In the genomic region with DNA sequence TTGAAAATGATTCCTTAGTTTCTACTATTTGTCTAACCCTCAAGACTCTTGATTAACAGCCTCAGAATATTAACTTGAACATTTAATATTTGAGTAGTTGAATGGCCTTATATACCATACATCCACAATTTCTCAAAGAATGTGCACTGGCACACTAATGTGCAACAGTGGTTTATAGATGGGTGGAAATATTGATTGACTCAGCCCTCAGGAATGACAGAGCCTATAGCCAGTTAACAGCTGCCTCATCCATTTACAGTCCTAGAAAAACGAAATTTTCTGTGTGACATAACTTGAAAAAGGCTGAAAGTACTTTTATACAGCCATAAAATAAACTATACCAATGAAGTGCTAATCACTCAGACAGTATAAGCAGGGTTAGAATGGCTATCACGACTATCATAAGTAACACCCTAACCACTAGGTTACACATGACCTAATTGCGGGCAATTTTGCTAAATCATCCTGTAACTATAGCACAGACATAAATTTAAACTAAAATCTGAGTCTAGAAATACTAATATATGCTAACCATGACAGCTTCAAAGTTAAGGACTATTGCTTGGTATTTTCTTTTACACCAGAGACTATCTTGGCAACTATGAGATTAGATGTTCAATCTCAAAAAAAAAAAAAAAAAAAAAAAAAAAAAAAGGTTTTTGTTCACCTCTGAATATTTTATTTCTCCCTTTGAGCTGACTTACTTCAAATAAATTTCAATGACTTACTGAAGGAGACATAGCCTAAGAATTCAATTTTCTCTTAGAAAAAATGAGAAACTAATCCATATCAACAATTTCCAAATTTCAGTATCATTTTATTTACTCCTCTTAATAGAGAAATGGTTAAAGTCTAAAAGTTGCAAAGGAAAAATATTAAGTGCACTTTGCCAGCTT, we compare ENCODE assay signal across 9 cellular contexts. TPM values are rescaled to one million over a fixed set of nuclear protein-coding genes. Genes with fewer than 3 reads are reported as not detected.
DNase-seq lines count a peak whose midpoint lies in the region; ATAC-seq, FAIRE-seq and TF ChIP-seq lines count a peak whose summit lies in the region.
"Had no signal": no experiment of that assay in that cellular context is flagged by ENCODE, and none has a peak within 500 bp of the region (broad histone marks: within the 10 kb centered on the region; RNA-seq: fewer than 3 reads in every experiment).

No MANE protein-coding gene starts in this region.

- CTCF ChIA-PET in K562 (lab: Yijun Ruan, JAX; ENCODE audit: low intra/inter-chr PET ratio), result no interaction called here

- POLR2A ChIA-PET in K562 (lab: Yijun Ruan, JAX), result interaction anchor here (1.1 to 1.4 kb wide), 2 partner anchors 10 to 13 kb away, joined by 3 to 4 read pairs; a partner anchor contains a TSS

- H3K9me3 ChIP-seq in MG63 (no peaks in the 10 kb centered on the region), K562 (replicated peaks; ENCODE audit: control insufficient read depth, insufficient read depth, low read depth, low read length) (no peaks in the 10 kb centered on the region), mucosa of descending colon (no peaks in the 10 kb centered on the region)

- H4K20me1 ChIP-seq in K562 (replicated peaks; ENCODE audit: control insufficient read depth, insufficient read depth, low read length), result no peaks in the 10 kb centered on the region

- DNase-seq in GM03348 (ENCODE audit: low spot score) (peak; percentile 39), MG63 (peak; percentile 18), K562 (ENCODE audit: extremely low read depth in 1 of 4, low spot score in 3 of 4) (peak in 2 of 4 experiments; percentile 9 to 17), mucosa of descending colon (no peak), UCSD-AML1 (lab: John Stamatoyannopoulos, UW; ENCODE audit: unreplicated experiment) (no peak), hepatic stellate cell (ENCODE audit: low spot score) (no peak)
- DNase-seq: naive thymus-derived CD8-positive, alpha-beta T cell had no signal

- H3K4me3 ChIP-seq in MG63 (no peak overlapping the region), K562 (no peak overlapping the region), mucosa of descending colon (no peak overlapping the region)

- H2AFZ ChIP-seq in K562 (ENCODE audit: low read depth, low read length), result 0 out of 2 replicates have a peak overlapping the region, but pooled peaks have one; percentile 34

- no peak overlapping the region for H3K27ac ChIP-seq in K562 (ENCODE audit: extremely low read depth, low read depth, low read length)

- no peak for TF ChIP-seq POLR2A in K562 (conservative IDR thresholded peaks at IDR 0.05)

- H3K36me3 ChIP-seq in MG63 (peaks cover 8% of the 10 kb centered on the region), K562 (ENCODE audit: control insufficient read depth, insufficient read depth, low read length) (peaks cover 16% of the 10 kb centered on the region), mucosa of descending colon (ENCODE audit: low read depth) (no peaks in the 10 kb centered on the region)

- H3K9ac ChIP-seq in K562 (ENCODE audit: insufficient read depth in 1 of 2, low read depth in 2 of 2, low read length in 2 of 2), result no peak overlapping the region

- in situ Hi-C loops in K562 (cut with MboI), result no loop called here

- H3K27me3 ChIP-seq in MG63 (no peaks in the 10 kb centered on the region), K562 (ENCODE audit: control insufficient read depth in 2 of 2, insufficient read depth in 2 of 2, low read length in 2 of 2) (no peaks in the 10 kb centered on the region)

- no TSS peak for BruUV-seq in K562 (replicated peaks; lab: Mats Ljungman, UMichigan)

- no peaks in the 10 kb centered on the region for H3K9me1 ChIP-seq in K562 (ENCODE audit: control insufficient read depth, insufficient read depth, low read length)

- H3K4me1 ChIP-seq in K562 (replicated peaks in 1 of 2; ENCODE audit: control insufficient read depth in 2 of 2, insufficient read depth in 2 of 2, low read length in 2 of 2) (no peaks in the 10 kb centered on the region; a peak in 1 of 5 replicates), mucosa of descending colon (ENCODE audit: low read depth) (peaks cover 11% of the 10 kb centered on the region)

- peaks cover 16% of the 10 kb centered on the region for H3K79me2 ChIP-seq in K562 (ENCODE audit: control insufficient read depth, insufficient read depth, low read length)

- ATAC-seq in K562 (peak; percentile 81), mucosa of descending colon (peak; percentile 78), HG03039 (IDR thresholded peaks at IDR 0.05; ENCODE audit: unreplicated experiment) (no peak), HG02642 (IDR thresholded peaks at IDR 0.05; ENCODE audit: poor library complexity, unreplicated experiment) (no peak)
- ATAC-seq: naive thymus-derived CD8-positive, alpha-beta T cell had no signal

- TF ChIP-seq CTCF in K562 (IDR thresholded peaks at IDR 0.05 in 2 of 3, conservative IDR thresholded peaks at IDR 0.05 in 1 of 3; ENCODE audit: insufficient read depth in 2 of 3, low read depth in 1 of 3, low read length in 3 of 3) (no peak), mucosa of descending colon (IDR thresholded peaks at IDR 0.05) (no peak)

- no peak for TF ChIP-seq EP300 in K562 (IDR thresholded peaks at IDR 0.05; ENCODE audit: low read length)

- H3K4me2 ChIP-seq in K562 (ENCODE audit: insufficient read depth, low read length), result no peak overlapping the region

- intact Hi-C loops in K562 (cut with micrococcal nuclease), result no loop called here
- intact Hi-C loops in mucosa of descending colon (cut with DNase I, micrococcal nuclease), result no loop called here

- TF ChIP-seq RAD21 in K562 (CRISPR knock-in tag; conservative IDR thresholded peaks at IDR 0.05 in 1 of 2, IDR thresholded peaks at IDR 0.05 in 1 of 2), result no peak

- FAIRE-seq in K562 (lab: Jason Lieb, UNC), result no peak

- WGBS in K562 (ENCODE audit: insufficient coverage, low coverage, missing lambda C conversion rate), result 6% methylated on average over 3 of the region's 3 CpGs

TF ChIP-seq in K562, 482 proteins besides CTCF, POLR2A, EP300 and RAD21 (continues in another document):
- TF ChIP-seq MAFK (IDR thresholded peaks at IDR 0.05; ENCODE audit: low read length) (peak; percentile 27; the same call in 1 of the 2 replicates), ZNF354B (CRISPR knock-in tag; IDR thresholded peaks at IDR 0.05) (no peak), MEIS2 (IDR thresholded peaks at IDR 0.05; ENCODE audit: partially characterized antibody) (peak; percentile 33), RNF2 (IDR thresholded peaks at IDR 0.05) (no peak), RFX5 (IDR thresholded peaks at IDR 0.05; ENCODE audit: low read depth, low read length) (0 out of 2 replicates have a peak, but pooled peaks have one; percentile 13), ZNF316 (IDR thresholded peaks at IDR 0.05) (peak; percentile 39), BACH1 (tag; IDR thresholded peaks at IDR 0.05) (0 out of 2 replicates have a peak, but pooled peaks have one; percentile 24), ARID1B (IDR thresholded peaks at IDR 0.05) (peak; percentile 24; the same call in 1 of the 2 replicates), MAFG (tag; conservative IDR thresholded peaks at IDR 0.05) (peak; percentile 62), ADNP (tag; IDR thresholded peaks at IDR 0.05) (no peak)
- TF ChIP-seq, protein P1, sequence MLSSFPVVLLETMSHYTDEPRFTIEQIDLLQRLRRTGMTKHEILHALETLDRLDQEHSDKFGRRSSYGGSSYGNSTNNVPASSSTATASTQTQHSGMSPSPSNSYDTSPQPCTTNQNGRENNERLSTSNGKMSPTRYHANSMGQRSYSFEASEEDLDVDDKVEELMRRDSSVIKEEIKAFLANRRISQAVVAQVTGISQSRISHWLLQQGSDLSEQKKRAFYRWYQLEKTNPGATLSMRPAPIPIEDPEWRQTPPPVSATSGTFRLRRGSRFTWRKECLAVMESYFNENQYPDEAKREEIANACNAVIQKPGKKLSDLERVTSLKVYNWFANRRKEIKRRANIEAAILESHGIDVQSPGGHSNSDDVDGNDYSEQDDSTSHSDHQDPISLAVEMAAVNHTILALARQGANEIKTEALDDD (IDR thresholded peaks at IDR 0.05), result peak; percentile 89
- TF ChIP-seq, protein P2, sequence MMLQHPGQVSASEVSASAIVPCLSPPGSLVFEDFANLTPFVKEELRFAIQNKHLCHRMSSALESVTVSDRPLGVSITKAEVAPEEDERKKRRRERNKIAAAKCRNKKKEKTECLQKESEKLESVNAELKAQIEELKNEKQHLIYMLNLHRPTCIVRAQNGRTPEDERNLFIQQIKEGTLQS (IDR thresholded peaks at IDR 0.05), result 0 out of 2 replicates have a peak, but pooled peaks have one; percentile 11
- TF ChIP-seq, protein P2 (CRISPR knock-in tag; conservative IDR thresholded peaks at IDR 0.05), result no peak

RNA-seq across cellular contexts. Expression of a gene that starts 9.3 kb away (rescaled TPM):
- 11.0 and 28.2 TPM in 2 replicates for total RNA-seq in MG63 (2014; rRNA removed; shearing (Covaris generic); ENCODE audit: low replicate concordance)
- total RNA-seq in K562 (2011; cell fraction: chromatin; rRNA removed; ENCODE audit: low replicate concordance), result 31.4 and 68.3 TPM in 2 replicates
- total RNA-seq in K562 (2011; cell fraction: nucleolus; rRNA removed), result 7.0 and 12.6 TPM in 2 replicates
- 19.9 and 21.0 TPM in 2 replicates for total RNA-seq in K562 (2011; cell fraction: nucleoplasm; rRNA removed)
- 9.5 and 14.1 TPM in 2 replicates for total RNA-seq in K562 (2014; rRNA removed)
- total RNA-seq in K562 (2014; rRNA removed; fragmentation: Illumina TruSeq; extraction: Trizol), result 11.8 and 13.5 TPM in 2 replicates
- 10.4 and 12.1 TPM in 2 replicates for total RNA-seq in K562 (2015; rRNA removed; fragmentation: Illumina TruSeq; extraction: Trizol)
- total RNA-seq in K562 (2021), result 10.4 and 11.5 TPM in 2 replicates
- polyA plus RNA-seq in K562 (2011; rRNA removed), result 12.0 and 13.0 TPM in 2 replicates
- 5.9 and 6.3 TPM in 2 replicates for polyA plus RNA-seq in K562 (2011; cell fraction: cytosol; rRNA removed)
- 12.6 and 13.0 TPM in 2 replicates for polyA plus RNA-seq in K562 (2011; cell fraction: nucleus; rRNA removed)
- 5.9 TPM in 2 replicates for polyA plus RNA-seq in K562 (2012)
- polyA plus RNA-seq in K562 (2014; fragmentation: Illumina TruSeq; extraction: Trizol), result 6.4 and 7.6 TPM in 2 replicates
- polyA plus RNA-seq in K562 (2014; fragmentation: Nextera tagmentation; extraction: Ambion mirVana), result 1 to 10 TPM in 1 of 2 experiments, under 1 TPM in 1; 0.55 to 1.1 TPM
- polyA plus RNA-seq in K562 (2014; rRNA removed), result 5.1 and 5.4 TPM in 2 replicates
- polyA minus RNA-seq in K562 (2011; rRNA and poly(A)+ RNA removed), result 20.5 and 27.6 TPM in 2 replicates
- polyA minus RNA-seq in K562 (2011; cell fraction: cytosol; rRNA and poly(A)+ RNA removed), result 6.0 and 8.6 TPM in 2 replicates
- 12.5 and 29.1 TPM in 2 replicates for polyA minus RNA-seq in K562 (2011; cell fraction: nucleus; rRNA and poly(A)+ RNA removed)
- 10 to 100 TPM; 40.8 to 66.3 (median 49.0) TPM for total RNA-seq in mucosa of descending colon

Comparison
In these comparisons a context has a peak if more than half of its experiments do, and no peak if none do; other contexts are left out.
1. DNase-seq: peak in GM03348 (single experiment) and MG63 (single experiment); none in mucosa of descending colon (0 of 3), UCSD-AML1 (single experiment) and hepatic stellate cell (single experiment).
2. ATAC-seq: peak in K562 (single experiment) and mucosa of descending colon (single experiment); none in HG03039 (single experiment) and HG02642 (single experiment).